In genomic region chr17:60641810-60642220, GRCh38 we compare ENCODE assay signal across 8 cellular contexts. TPM values are rescaled to one million over a fixed set of nuclear protein-coding genes. Genes with fewer than 3 reads are reported as not detected.
DNase-seq lines count a peak whose midpoint lies in the region; ATAC-seq and TF ChIP-seq lines count a peak whose summit lies in the region.

No MANE protein-coding gene starts in this region.

- TF ChIP-seq CTCF in CD8-positive, alpha-beta T cell (IDR thresholded peaks at IDR 0.05) = no peak
- TF ChIP-seq CTCF in activated B cell treated with CpG ODN at 0.5 μM for 24 hours (IDR thresholded peaks at IDR 0.05) (no peak), thyroid gland (IDR thresholded peaks at IDR 0.05) (peak in 3 of 6 experiments; percentile 35 to 53 (median 43))

- peaks cover 14% of the 10 kb centered on the region for H3K4me1 Mint-ChIP-seq in CD8-positive, alpha-beta T cell (ENCODE audit: low read depth)
- peaks cover 7% of the 10 kb centered on the region for H3K4me1 Mint-ChIP-seq in activated B cell treated with CpG ODN at 0.5 μM for 24 hours

- peak; percentile 49 for ATAC-seq in CD8-positive, alpha-beta T cell
- peak; percentile 52 for ATAC-seq in activated B cell treated with CpG ODN at 0.5 μM for 24 hours (ENCODE audit: low read depth)
- no peak for ATAC-seq in HG03108 (IDR thresholded peaks at IDR 0.05; ENCODE audit: unreplicated experiment)

- POLR2A ChIA-PET in CD8-positive, alpha-beta T cell (lab: Charles Lee) = no interaction called here
- POLR2A ChIA-PET in activated B cell treated with CpG ODN at 0.5 μM for 24 hours (lab: Charles Lee) = no interaction called here

- H3K9me3 ChIP-seq in CD8-positive, alpha-beta T cell (ENCODE audit: low read length) = no peaks in the 10 kb centered on the region
- H3K9me3 ChIP-seq in HAP-1 (no peaks in the 10 kb centered on the region), thyroid gland (no peaks in the 10 kb centered on the region)

- no peak overlapping the region for H3K4me3 Mint-ChIP-seq in CD8-positive, alpha-beta T cell
- H3K4me3 Mint-ChIP-seq in activated B cell treated with CpG ODN at 0.5 μM for 24 hours = no peak overlapping the region

- in situ Hi-C loops in HAP-1 (cut with MboI; ENCODE audit: low sequenced_read_pairs) = loop anchor here (25.0 kb wide), 1 partner anchor 505 kb away; the partner anchor contains the start of gene CA4

- CTCF ChIA-PET in CD8-positive, alpha-beta T cell (lab: Charles Lee) = interaction anchor here (1.4 kb wide), 1 partner anchor 28 kb away, joined by 6 read pairs; no protein-coding TSS in a partner anchor
- CTCF ChIA-PET in activated B cell treated with CpG ODN at 0.5 μM for 24 hours (lab: Charles Lee) = no interaction called here

- TF ChIP-seq POLR2A in thyroid gland (IDR thresholded peaks at IDR 0.05) = no peak

- no peaks in the 10 kb centered on the region for H3K4me1 ChIP-seq in CD8-positive, alpha-beta T cell (ENCODE audit: insufficient read depth, low read length)
- peaks cover 9% of the 10 kb centered on the region for H3K4me1 ChIP-seq in HAP-1
- peaks cover 0 to 13% of the 10 kb centered on the region in 2 donors for H3K4me1 ChIP-seq in thyroid gland

- H3K4me3 ChIP-seq in CD8-positive, alpha-beta T cell (ENCODE audit: low read depth, low read length) = no peak overlapping the region
- H3K4me3 ChIP-seq in HAP-1 = no peak overlapping the region
- no peak overlapping the region for H3K4me3 ChIP-seq in thyroid gland (replicated peaks in 1 of 3)

- no peaks in the 10 kb centered on the region for H3K27me3 Mint-ChIP-seq in CD8-positive, alpha-beta T cell (ENCODE audit: low read depth)
- H3K27me3 Mint-ChIP-seq in activated B cell treated with CpG ODN at 0.5 μM for 24 hours = no peaks in the 10 kb centered on the region

- DNase-seq in CD8-positive, alpha-beta T cell = peak in 4 of 7 experiments; percentile 11 to 48 (median 40)
- DNase-seq in HAP-1 (ENCODE audit: low spot score in 2 of 2) = peak; percentile 83 to 87
- DNase-seq in NCI-H345 (lab: John Stamatoyannopoulos, UW) = peak; percentile 87
- DNase-seq in activated B cell treated with CpG ODN at 0.5 μM for 24 hours = no peak
- peak; percentile 53 for DNase-seq in epidermal melanocyte (ENCODE audit: insufficient read length, low spot score)
- peak; percentile 85 for DNase-seq in midbrain (lab: John Stamatoyannopoulos, UW)
- DNase-seq in thyroid gland = peak; percentile 57 to 66

- WGBS in thyroid gland, 2 donors = 35 to 38% methylated on average over 1 of the region's 1 CpG

- H3K27ac ChIP-seq in CD8-positive, alpha-beta T cell (ENCODE audit: low read depth, low read length) = no peak overlapping the region
- H3K27ac ChIP-seq in thyroid gland = no peak overlapping the region

- intact Hi-C loops in CD8-positive, alpha-beta T cell (cut with DNase I, micrococcal nuclease) = no loop called here
- intact Hi-C loops in activated B cell treated with CpG ODN at 0.5 μM for 24 hours (cut with micrococcal nuclease) = no loop called here
- intact Hi-C loops in thyroid gland (cut with DNase I) = loop anchor here (10.0 kb wide), 1 partner anchor 67 kb away; no protein-coding TSS in a partner anchor

- H3K36me3 Mint-ChIP-seq in CD8-positive, alpha-beta T cell = peaks cover 40% of the 10 kb centered on the region
- peaks cover 39% of the 10 kb centered on the region for H3K36me3 Mint-ChIP-seq in activated B cell treated with CpG ODN at 0.5 μM for 24 hours (ENCODE audit: low read depth)

- no peaks in the 10 kb centered on the region for H3K36me3 ChIP-seq in CD8-positive, alpha-beta T cell (ENCODE audit: insufficient read depth, low read length)
- H3K36me3 ChIP-seq in HAP-1 (replicated peaks) (peaks cover 4% of the 10 kb centered on the region), thyroid gland (no peaks in the 10 kb centered on the region)

- H3K9me3 Mint-ChIP-seq in CD8-positive, alpha-beta T cell = no peaks in the 10 kb centered on the region
- H3K9me3 Mint-ChIP-seq in activated B cell treated with CpG ODN at 0.5 μM for 24 hours = no peaks in the 10 kb centered on the region

- no peak overlapping the region for H3K27ac Mint-ChIP-seq in CD8-positive, alpha-beta T cell
- H3K27ac Mint-ChIP-seq in activated B cell treated with CpG ODN at 0.5 μM for 24 hours = no peak overlapping the region

- H3K27me3 ChIP-seq in CD8-positive, alpha-beta T cell (ENCODE audit: insufficient read depth, low read length) = no peaks in the 10 kb centered on the region
- H3K27me3 ChIP-seq in HAP-1 (ENCODE audit: low read depth) = no peaks in the 10 kb centered on the region
- no peaks in the 10 kb centered on the region for H3K27me3 ChIP-seq in thyroid gland

RNA-seq across cellular contexts. Expression of gene BCAS3, which starts 35.8 kb away (rescaled TPM):
- total RNA-seq in CD8-positive, alpha-beta T cell = 10 to 100 TPM; 17.3 to 20.3 TPM
- 25.8 and 37.5 TPM in 2 replicates for total RNA-seq in activated B cell treated with CpG ODN at 0.5 μM for 24 hours
- 10 to 100 TPM; 41.8 to 78.7 (median 51.6) TPM for total RNA-seq in thyroid gland

RNA-seq across cellular contexts. Expression of gene PPM1D, which starts 41.8 kb away (rescaled TPM):
- 10 to 100 TPM; 21.0 to 21.1 TPM for total RNA-seq in CD8-positive, alpha-beta T cell
- 12.9 and 13.3 TPM in 2 replicates for total RNA-seq in activated B cell treated with CpG ODN at 0.5 μM for 24 hours
- 10 to 100 TPM; 11.3 to 19.5 (median 15.2) TPM for total RNA-seq in thyroid gland
